In genomic region chr12:123931686-123932321, GRCh38 we compare ENCODE assay signal across 12 cellular contexts. TPM values are rescaled to one million over a fixed set of nuclear protein-coding genes. Genes with fewer than 3 reads are reported as not detected.
DNase-seq lines count a peak whose midpoint lies in the region; ATAC-seq, FAIRE-seq and TF ChIP-seq lines count a peak whose summit lies in the region.
"Had no signal": no experiment of that assay in that cellular context is flagged by ENCODE, and none has a peak within 500 bp of the region (broad histone marks: within the 10 kb centered on the region; RNA-seq: fewer than 3 reads in every experiment).

No MANE protein-coding gene starts in this region.

- no peaks in the 10 kb centered on the region for H3K79me1 ChIP-seq in H1 (ENCODE audit: low read depth, low read length)

- no peak overlapping the region for H4K8ac ChIP-seq in H1 (ENCODE audit: extremely low read depth, insufficient read depth, low read length)

- FAIRE-seq in H1 (lab: Jason Lieb, UNC) (no peak), urothelium cell line (lab: Jason Lieb, UNC) (no peak)

- H3K27me3 ChIP-seq in BLaER1 (no peaks in the 10 kb centered on the region), RWPE2 (ENCODE audit: insufficient read depth, poor library complexity, severe bottlenecking) (peaks cover 15% of the 10 kb centered on the region), H1 (replicated peaks in 1 of 4; ENCODE audit: control insufficient read depth in 3 of 4, extremely low read depth in 1 of 4, insufficient read depth in 3 of 4, low read length in 3 of 4) (peaks cover 0 to 2% (median 0%) of the 10 kb centered on the region in 4 experiments; a peak in 1 of 7 replicates)
- H3K27me3 ChIP-seq: upper lobe of left lung had no signal

- no peak overlapping the region for H3K27ac ChIP-seq in BLaER1
- no peak overlapping the region for H3K27ac ChIP-seq in RWPE2 (ENCODE audit: poor library complexity, severe bottlenecking)
- no peak overlapping the region for H3K27ac ChIP-seq in H1 (ENCODE audit: low read depth, low read length)
- H3K27ac ChIP-seq: upper lobe of left lung had no signal

- DNase-seq in RWPE2 (ENCODE audit: low spot score) (no peak), H1 (ENCODE audit: low read depth in 1 of 2, low spot score in 2 of 2) (no peak), DMS114 treated with DMSO at 0.1 percent for 48 hours (lab: John Stamatoyannopoulos, UW; ENCODE audit: unreplicated experiment) (no peak), G401 (ENCODE audit: low spot score) (no peak), urothelium cell line (ENCODE audit: low spot score) (no peak)
- DNase-seq in activated T-cell treated with anti-CD3 and anti-CD28 coated beads, Interleukin-2, amount 50 U/mL, for 4 hours: peak; percentile 27
- DNase-seq: foreskin melanocyte, GDM1, NCI-H2107 had no signal

- H3K56ac ChIP-seq in H1 (replicated peaks; ENCODE audit: insufficient read length, low read depth, low read length): no peak overlapping the region

- peaks cover 26% of the 10 kb centered on the region for H3K4me1 Mint-ChIP-seq in activated T-cell treated with anti-CD3 and anti-CD28 coated beads, Interleukin-2, amount 50 U/mL, for 4 hours (ENCODE audit: low read depth)

- no peak for TF ChIP-seq EP300 in H1 (IDR thresholded peaks at IDR 0.05; ENCODE audit: borderline replicate concordance in 1 of 2, low read depth in 2 of 2, low read length in 2 of 2)

- no peak overlapping the region for H2BK20ac ChIP-seq in H1 (ENCODE audit: low read length)

- TF ChIP-seq CTCF in RWPE2 (IDR thresholded peaks at IDR 0.05; ENCODE audit: poor library complexity, severe bottlenecking) (peak; percentile 7), H1 (IDR thresholded peaks at IDR 0.05; ENCODE audit: control extremely low read depth in 1 of 3, insufficient read depth in 1 of 3, low read depth in 1 of 3, low read length in 3 of 3) (peak in 2 of 3 experiments; percentile 30 to 39; a peak in 2 of 4 replicates)

- H3K18ac ChIP-seq in H1 (ENCODE audit: extremely low read depth, low read length): no peak overlapping the region

- 81% methylated on average over 14 of the region's 14 CpGs; no CpG with 5 or more reads in 1 of the 2 experiments for WGBS in H1 (ENCODE audit: extremely low coverage in 1 of 2, insufficient coverage in 1 of 2, insufficient read length in 1 of 2, insufficient replicate concordance in 2 of 2, low coverage in 1 of 2, low lambda C conversion rate in 2 of 2, missing lambda C conversion rate in 1 of 2), 2 experiments

- no peak overlapping the region for H2BK5ac ChIP-seq in H1 (ENCODE audit: low read depth, low read length)

- no peak overlapping the region for H2BK120ac ChIP-seq in H1 (replicated peaks; ENCODE audit: low read depth, low read length)

- in situ Hi-C loops in G401 (cut with HindIII; ENCODE audit: low sequenced_read_pairs): loop anchor here (25.0 kb wide), 1 partner anchor 145 kb away; no protein-coding TSS in a partner anchor

- H3K27me3 Mint-ChIP-seq in activated T-cell treated with anti-CD3 and anti-CD28 coated beads, Interleukin-2, amount 50 U/mL, for 4 hours (ENCODE audit: low read depth): no peaks in the 10 kb centered on the region

- POLR2A ChIA-PET in H1 (lab: Charles Lee; ENCODE audit: partially characterized antibody): no interaction called here

- H2BK12ac ChIP-seq in H1 (ENCODE audit: low read depth, low read length): no peak overlapping the region

- H2AFZ ChIP-seq in H1 (ENCODE audit: low read length): no peak overlapping the region

- H3K9me3 Mint-ChIP-seq in activated T-cell treated with anti-CD3 and anti-CD28 coated beads, Interleukin-2, amount 50 U/mL, for 4 hours: no peaks in the 10 kb centered on the region

- H3K14ac ChIP-seq in H1 (ENCODE audit: insufficient read length): no peak overlapping the region

- H4K20me1 ChIP-seq in BLaER1 (peaks cover 59% of the 10 kb centered on the region), H1 (replicated peaks in 1 of 2; ENCODE audit: control insufficient read depth in 1 of 2, insufficient read depth in 2 of 2, low read length in 2 of 2) (no peaks in the 10 kb centered on the region)

- TF ChIP-seq POLR2A in H1 (IDR thresholded peaks at IDR 0.05; ENCODE audit: control extremely low read depth in 1 of 2, low read depth in 2 of 2, low read length in 2 of 2): no peak

- CTCF ChIA-PET in H1 (lab: Charles Lee; ENCODE audit: partially characterized antibody): interaction anchor here (0.7 to 4.5 kb wide), 8 partner anchors 9 to 46 kb away, joined by 3 to 17 read pairs (median 4); no protein-coding TSS in a partner anchor

- peaks cover 6% of the 10 kb centered on the region for H3K36me3 Mint-ChIP-seq in activated T-cell treated with anti-CD3 and anti-CD28 coated beads, Interleukin-2, amount 50 U/mL, for 4 hours (ENCODE audit: insufficient read depth)

- H4K91ac ChIP-seq in H1 (replicated peaks; ENCODE audit: insufficient read length, low read length): no peak overlapping the region

- ATAC-seq in RWPE2 (ENCODE audit: low read depth) (peak; percentile 33), HG02870 (IDR thresholded peaks at IDR 0.05; ENCODE audit: unreplicated experiment) (no peak)
- ATAC-seq in activated T-cell treated with anti-CD3 and anti-CD28 coated beads, Interleukin-2, amount 50 U/mL, for 4 hours: peak; percentile 84 to 88

- no peak overlapping the region for H3K4me3 ChIP-seq in BLaER1
- no peak overlapping the region for H3K4me3 ChIP-seq in RWPE2 (ENCODE audit: severe bottlenecking)
- no peak overlapping the region for H3K4me3 ChIP-seq in H1 (ENCODE audit: extremely low read depth in 1 of 4, insufficient read depth in 2 of 4, low read depth in 3 of 4, low read length in 4 of 4)
- H3K4me3 ChIP-seq: upper lobe of left lung had no signal

- H3K79me2 ChIP-seq in H1 (ENCODE audit: control insufficient read depth in 1 of 2, insufficient read depth in 2 of 2, low read length in 2 of 2): no peaks in the 10 kb centered on the region

- no peak overlapping the region for H3K23ac ChIP-seq in H1 (ENCODE audit: insufficient read length)

- peak overlapping the region; percentile 92 for H3K4me2 ChIP-seq in BLaER1
- H3K4me2 ChIP-seq in H1 (ENCODE audit: insufficient read depth in 1 of 2, low read depth in 2 of 2, low read length in 2 of 2): no peak overlapping the region

- no peak overlapping the region for H2AK5ac ChIP-seq in H1 (ENCODE audit: low read depth, low read length)

- no peaks in the 10 kb centered on the region for H3K23me2 ChIP-seq in H1 (ENCODE audit: low read depth, low read length)

- H3K4ac ChIP-seq in H1 (replicated peaks; ENCODE audit: insufficient read length, low read depth, low read length): no peak overlapping the region

- H3K36me3 ChIP-seq in BLaER1: peaks cover 7% of the 10 kb centered on the region; the same call in 1 of the 2 replicates
- H3K36me3 ChIP-seq in RWPE2 (ENCODE audit: low read depth): no peaks in the 10 kb centered on the region
- H3K36me3 ChIP-seq in H1 (ENCODE audit: control insufficient read depth in 2 of 4, insufficient read depth in 4 of 4, low read length in 3 of 4): no peaks in the 10 kb centered on the region

- H3K4me1 ChIP-seq in BLaER1: peaks cover 83% of the 10 kb centered on the region
- no peaks in the 10 kb centered on the region for H3K4me1 ChIP-seq in RWPE2 (ENCODE audit: insufficient read depth, poor library complexity, severe bottlenecking)
- H3K4me1 ChIP-seq in H1 (replicated peaks in 1 of 4; ENCODE audit: control insufficient read depth in 3 of 4, insufficient read depth in 4 of 4, low read length in 3 of 4): no peaks in the 10 kb centered on the region

- H3K4me3 Mint-ChIP-seq in activated T-cell treated with anti-CD3 and anti-CD28 coated beads, Interleukin-2, amount 50 U/mL, for 4 hours: peak overlapping the region; percentile 59

- no peak overlapping the region for H3K9ac ChIP-seq in BLaER1
- H3K9ac ChIP-seq in H1 (replicated peaks in 1 of 4; ENCODE audit: extremely low read depth in 1 of 4, low read depth in 3 of 4, low read length in 3 of 4): no peak overlapping the region

- H3K9me3 ChIP-seq in BLaER1 (no peaks in the 10 kb centered on the region), RWPE2 (ENCODE audit: severe bottlenecking) (no peaks in the 10 kb centered on the region), H1 (ENCODE audit: insufficient read depth in 2 of 2, low read depth in 1 of 2, low read length in 1 of 2) (no peaks in the 10 kb centered on the region)
- H3K9me3 ChIP-seq: upper lobe of left lung had no signal

- peak; percentile 15 to 30; a peak in 2 of 4 replicates for TF ChIP-seq RAD21 in H1 (IDR thresholded peaks at IDR 0.05 in 1 of 2, conservative IDR thresholded peaks at IDR 0.05 in 1 of 2; ENCODE audit: low read depth in 2 of 2, low read length in 2 of 2)

- H4K5ac ChIP-seq in H1 (ENCODE audit: insufficient read length, low read depth, low read length): no peak overlapping the region

- H2BK15ac ChIP-seq in H1 (ENCODE audit: low read length): no peak overlapping the region

TF ChIP-seq in H1, 55 proteins besides CTCF, POLR2A, EP300 and RAD21 (continues in another document):
- no peak for TF ChIP-seq BRCA1 (IDR thresholded peaks at IDR 0.05; ENCODE audit: low read depth, low read length)
- TF ChIP-seq KDM1A (IDR thresholded peaks at IDR 0.05; ENCODE audit: borderline replicate concordance, low read length): no peak
- no peak for TF ChIP-seq SIX5 (IDR thresholded peaks at IDR 0.05; ENCODE audit: low read depth, low read length)

RNA-seq across cellular contexts. Expression of gene CCDC92, which starts 40.8 kb away (rescaled TPM):
- 1 to 10 TPM; 7.2 to 8.9 (median 8.6) TPM for total RNA-seq in activated T-cell treated with anti-CD3 and anti-CD28 coated beads, Interleukin-2, amount 50 U/mL, for 4 hours
- 0.43 and 0.73 TPM in 2 replicates for total RNA-seq in H1 (2021; fragmentation: NEBNext Ultra II Directional; extraction: Animal tissue kit (Norgen Biotek cat#: 25700))
- 0.51 and 0.83 TPM in 2 replicates for polyA plus RNA-seq in H1 (2011; rRNA removed)
- 0.26 TPM for polyA plus RNA-seq in H1 (2011; cell fraction: cytosol; rRNA removed)
- 0.98 TPM for polyA plus RNA-seq in H1 (2011; cell fraction: nucleus; rRNA removed)
- polyA plus RNA-seq in H1 (2012, experiment 1 of 2): 0.34 to 0.85 TPM (median 0.66 TPM) in 4 replicates
- polyA plus RNA-seq in H1 (2012, experiment 2 of 2): 0.39 TPM
- 0.24 TPM for polyA plus RNA-seq in H1 (2013, experiment 1 of 2)
- polyA plus RNA-seq in H1 (2013, experiment 2 of 2): 0.33 TPM
- 0.20 and 0.63 TPM in 2 replicates for polyA minus RNA-seq in H1 (2011; rRNA and poly(A)+ RNA removed)
- polyA minus RNA-seq in H1 (2011; cell fraction: cytosol; rRNA and poly(A)+ RNA removed): not detected
- polyA minus RNA-seq in H1 (2011; cell fraction: nucleus; rRNA and poly(A)+ RNA removed): 0.60 TPM
- 2.8 and 10.8 TPM in 2 replicates for total RNA-seq in G401 (2014; rRNA removed; shearing (Covaris generic))

RNA-seq across cellular contexts. Expression of gene ZNF664, which starts 41.2 kb away (rescaled TPM):
- total RNA-seq in activated T-cell treated with anti-CD3 and anti-CD28 coated beads, Interleukin-2, amount 50 U/mL, for 4 hours: 10 to 100 TPM; 63.7 to 65.2 (median 64.3) TPM
- total RNA-seq in H1 (2021; fragmentation: NEBNext Ultra II Directional; extraction: Animal tissue kit (Norgen Biotek cat#: 25700)): 41.7 and 51.4 TPM in 2 replicates
- 16.0 and 22.8 TPM in 2 replicates for polyA plus RNA-seq in H1 (2011; rRNA removed)
- polyA plus RNA-seq in H1 (2011; cell fraction: cytosol; rRNA removed): 21.6 TPM
- polyA plus RNA-seq in H1 (2011; cell fraction: nucleus; rRNA removed): 19.3 TPM
- 26.3 to 38.9 TPM (median 30.5 TPM) in 4 replicates for polyA plus RNA-seq in H1 (2012, experiment 1 of 2)
- polyA plus RNA-seq in H1 (2012, experiment 2 of 2): 4.1 TPM
- 26.2 TPM for polyA plus RNA-seq in H1 (2013, experiment 1 of 2)
- polyA plus RNA-seq in H1 (2013, experiment 2 of 2): 25.3 TPM
- polyA minus RNA-seq in H1 (2011; rRNA and poly(A)+ RNA removed): 23.2 and 39.2 TPM in 2 replicates
- 20.3 TPM for polyA minus RNA-seq in H1 (2011; cell fraction: cytosol; rRNA and poly(A)+ RNA removed)
- polyA minus RNA-seq in H1 (2011; cell fraction: nucleus; rRNA and poly(A)+ RNA removed): 49.8 TPM
- total RNA-seq in G401 (2014; rRNA removed; shearing (Covaris generic)): 58.3 and 59.4 TPM in 2 replicates
